ENCODE assay signal across 13 cellular contexts in the genomic region with DNA sequence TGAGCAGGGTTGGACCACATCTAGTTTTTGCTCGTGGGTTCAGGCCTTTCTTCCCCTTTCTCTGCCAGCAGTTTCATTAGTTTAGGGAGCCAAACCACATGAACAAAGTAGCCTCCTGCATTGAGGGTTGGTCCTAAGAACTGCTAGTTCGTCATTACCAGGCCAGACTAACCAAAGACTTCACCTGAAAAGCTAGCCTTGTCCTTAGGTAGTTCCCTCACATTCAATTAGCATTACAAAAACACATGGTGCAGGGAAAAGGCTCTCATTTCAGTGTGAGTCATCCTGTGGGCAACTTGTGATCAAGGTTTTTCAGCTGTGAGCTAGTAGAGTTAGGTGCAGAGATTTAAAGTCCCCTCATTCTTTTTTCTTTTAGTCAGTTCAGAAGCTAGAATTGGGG.
DNase-seq lines count a peak whose midpoint lies in the region; ATAC-seq and TF ChIP-seq lines count a peak whose summit lies in the region.
"Had no signal": no experiment of that assay in that cellular context is flagged by ENCODE, and none has a peak within 500 bp of the region (broad histone marks: within the 10 kb centered on the region; RNA-seq: fewer than 3 reads in every experiment).

No MANE protein-coding gene starts in this region.

- H3K4me1 Mint-ChIP-seq in MCF 10A (ENCODE audit: insufficient read depth, unreplicated experiment) = peaks cover 6% of the 10 kb centered on the region

- no TSS peak for BruUV-seq in MCF 10A (replicated peaks; lab: Mats Ljungman, UMichigan)

- CTCF ChIA-PET in MCF 10A (lab: Yijun Ruan, JAX) = interaction anchor here (1.1 kb wide), 1 partner anchor 10 kb away, joined by 3 read pairs; no protein-coding TSS in a partner anchor
- CTCF ChIA-PET in HEK293T (lab: Yijun Ruan, JAX) = no interaction called here

- DNase-seq in MCF 10A (ENCODE audit: unreplicated experiment) (peak; percentile 59), breast epithelium (ENCODE audit: low spot score in 2 of 2) (no peak), SW480 (ENCODE audit: low spot score) (peak; percentile 64), fibroblast of the aortic adventitia (ENCODE audit: low read depth) (peak; percentile 2), stromal cell of bone marrow (ENCODE audit: low read depth) (peak; percentile 36), HEK293T (ENCODE audit: extremely low spot score) (no peak)
- DNase-seq: activated naive CD4-positive, alpha-beta T cell treated with anti-CD3 and anti-CD28 coated beads for 36 hours; DMS79 treated with DMSO at 0.1 percent for 48 hours; NCI-H1105 treated with DMSO at 0.1 percent for 48 hours; sigmoid colon; transverse colon had no signal

- H3K27me3 ChIP-seq in breast epithelium = no peaks in the 10 kb centered on the region
- H3K27me3 ChIP-seq: sigmoid colon, transverse colon had no signal

- intact Hi-C loops in MCF 10A (cut with micrococcal nuclease) (no loop called here), breast epithelium (cut with DNase I; ENCODE audit: low total_unique reads) (no loop called here)

- H3K4me3 ChIP-seq in breast epithelium (no peak overlapping the region), fibroblast of the aortic adventitia (ENCODE audit: low read depth, low read length) (no peak overlapping the region)
- H3K4me3 ChIP-seq: sigmoid colon, transverse colon had no signal

- H3K9me3 Mint-ChIP-seq in MCF 10A (ENCODE audit: unreplicated experiment) = peaks cover 6% of the 10 kb centered on the region
- H3K9me3 Mint-ChIP-seq: activated naive CD4-positive, alpha-beta T cell treated with anti-CD3 and anti-CD28 coated beads for 36 hours had no signal

- H3K27ac Mint-ChIP-seq in MCF 10A (ENCODE audit: low read depth, unreplicated experiment) = no peak overlapping the region
- H3K27ac Mint-ChIP-seq: activated naive CD4-positive, alpha-beta T cell treated with anti-CD3 and anti-CD28 coated beads for 36 hours had no signal

- TF ChIP-seq POLR2A in breast epithelium (IDR thresholded peaks at IDR 0.05) = no peak

- no peak for ATAC-seq in HG03520 (IDR thresholded peaks at IDR 0.05; ENCODE audit: unreplicated experiment)
- no peak for ATAC-seq in HG03097 (IDR thresholded peaks at IDR 0.05; ENCODE audit: low FRiP score, unreplicated experiment)

- no peaks in the 10 kb centered on the region for H3K9me3 ChIP-seq in breast epithelium
- H3K9me3 ChIP-seq: sigmoid colon, transverse colon had no signal

- no peaks in the 10 kb centered on the region for H3K36me3 Mint-ChIP-seq in MCF 10A (ENCODE audit: insufficient read depth, unreplicated experiment)

- TF ChIP-seq CTCF in MCF 10A (IDR thresholded peaks at IDR 0.05; ENCODE audit: unreplicated experiment) (no peak), breast epithelium (IDR thresholded peaks at IDR 0.05) (no peak), fibroblast of the aortic adventitia (IDR thresholded peaks at IDR 0.05; ENCODE audit: insufficient read depth, low read length) (no peak)

- no peaks in the 10 kb centered on the region for H3K27me3 Mint-ChIP-seq in MCF 10A (ENCODE audit: insufficient read depth, unreplicated experiment)

- POLR2A ChIA-PET in MCF 10A (lab: Yijun Ruan, JAX) = no interaction called here
- POLR2A ChIA-PET in HEK293T (lab: Yijun Ruan, JAX) = no interaction called here

- no peaks in the 10 kb centered on the region for H3K36me3 ChIP-seq in breast epithelium
- H3K36me3 ChIP-seq: sigmoid colon, transverse colon had no signal

- no peak overlapping the region for H3K4me3 Mint-ChIP-seq in MCF 10A (ENCODE audit: unreplicated experiment)
- H3K4me3 Mint-ChIP-seq: activated naive CD4-positive, alpha-beta T cell treated with anti-CD3 and anti-CD28 coated beads for 36 hours had no signal

- H3K4me1 ChIP-seq in breast epithelium = no peaks in the 10 kb centered on the region
- H3K4me1 ChIP-seq: sigmoid colon had no signal

- no peak overlapping the region for H3K27ac ChIP-seq in breast epithelium
- H3K27ac ChIP-seq: sigmoid colon, transverse colon had no signal

TF ChIP-seq in HEK293T, 16 proteins besides CTCF, POLR2A, EP300 and RAD21:
- TF ChIP-seq FOXK2 (IDR thresholded peaks at IDR 0.05) (no peak), FOXM1 (IDR thresholded peaks at IDR 0.05; ENCODE audit: borderline replicate concordance) (no peak), L3MBTL2 (conservative IDR thresholded peaks at IDR 0.05) (no peak), FOXA1 (IDR thresholded peaks at IDR 0.05) (no peak), BHLHE40 (IDR thresholded peaks at IDR 0.05; ENCODE audit: borderline replicate concordance) (no peak), ARNT (IDR thresholded peaks at IDR 0.05) (no peak), ZNF384 (IDR thresholded peaks at IDR 0.05) (no peak), SP1 (IDR thresholded peaks at IDR 0.05) (no peak), CTBP1 (IDR thresholded peaks at IDR 0.05; ENCODE audit: borderline replicate concordance) (no peak), HDGF (IDR thresholded peaks at IDR 0.05; ENCODE audit: borderline replicate concordance) (no peak), SUZ12 (IDR thresholded peaks at IDR 0.05) (no peak), LEF1 (IDR thresholded peaks at IDR 0.05; ENCODE audit: borderline replicate concordance) (no peak), ELF4 (IDR thresholded peaks at IDR 0.05) (no peak), NFRKB (IDR thresholded peaks at IDR 0.05) (no peak), TARDBP (IDR thresholded peaks at IDR 0.05) (no peak)
- TF ChIP-seq, protein P1, sequence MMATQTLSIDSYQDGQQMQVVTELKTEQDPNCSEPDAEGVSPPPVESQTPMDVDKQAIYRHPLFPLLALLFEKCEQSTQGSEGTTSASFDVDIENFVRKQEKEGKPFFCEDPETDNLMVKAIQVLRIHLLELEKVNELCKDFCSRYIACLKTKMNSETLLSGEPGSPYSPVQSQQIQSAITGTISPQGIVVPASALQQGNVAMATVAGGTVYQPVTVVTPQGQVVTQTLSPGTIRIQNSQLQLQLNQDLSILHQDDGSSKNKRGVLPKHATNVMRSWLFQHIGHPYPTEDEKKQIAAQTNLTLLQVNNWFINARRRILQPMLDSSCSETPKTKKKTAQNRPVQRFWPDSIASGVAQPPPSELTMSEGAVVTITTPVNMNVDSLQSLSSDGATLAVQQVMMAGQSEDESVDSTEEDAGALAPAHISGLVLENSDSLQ (IDR thresholded peaks at IDR 0.05) = no peak
TF ChIP-seq in HEK293T: peak in this region for 0.

Comparison
In these comparisons a context has a peak if more than half of its experiments do, and no peak if none do; other contexts are left out.
1. DNase-seq: peak in MCF 10A (single experiment), SW480 (single experiment), fibroblast of the aortic adventitia (single experiment) and stromal cell of bone marrow (single experiment); none in breast epithelium (0 of 2) and HEK293T (single experiment).